In genomic region chr13:91351123-91351522, GRCh38 we compare ENCODE assay signal across 1 cellular context.
TF ChIP-seq lines count a peak whose summit lies in the region.

No MANE protein-coding gene starts in this region.

TF ChIP-seq in GM23338, 12 proteins besides CTCF, POLR2A, EP300 and RAD21 (continued from another document):
- TF ChIP-seq REST (IDR thresholded peaks at IDR 0.05; ENCODE audit: unreplicated experiment) (no peak), ETS1 (IDR thresholded peaks at IDR 0.05) (no peak), EZH2phosphoT487 (IDR thresholded peaks at IDR 0.05; ENCODE audit: unreplicated experiment) (no peak), ZNF114 (CRISPR knock-in tag; IDR thresholded peaks at IDR 0.05) (no peak), ZNF462 (CRISPR knock-in tag; IDR thresholded peaks at IDR 0.05) (no peak), POLR2AphosphoS5 (IDR thresholded peaks at IDR 0.05; ENCODE audit: low read depth) (no peak), EZH2 (IDR thresholded peaks at IDR 0.05; ENCODE audit: low read depth, unreplicated experiment) (no peak), JUNB (IDR thresholded peaks at IDR 0.05; ENCODE audit: unreplicated experiment) (no peak), NANOG (IDR thresholded peaks at IDR 0.05; ENCODE audit: borderline replicate concordance) (no peak), STAT1 (IDR thresholded peaks at IDR 0.05; ENCODE audit: unreplicated experiment) (no peak)
